In the genomic region with DNA sequence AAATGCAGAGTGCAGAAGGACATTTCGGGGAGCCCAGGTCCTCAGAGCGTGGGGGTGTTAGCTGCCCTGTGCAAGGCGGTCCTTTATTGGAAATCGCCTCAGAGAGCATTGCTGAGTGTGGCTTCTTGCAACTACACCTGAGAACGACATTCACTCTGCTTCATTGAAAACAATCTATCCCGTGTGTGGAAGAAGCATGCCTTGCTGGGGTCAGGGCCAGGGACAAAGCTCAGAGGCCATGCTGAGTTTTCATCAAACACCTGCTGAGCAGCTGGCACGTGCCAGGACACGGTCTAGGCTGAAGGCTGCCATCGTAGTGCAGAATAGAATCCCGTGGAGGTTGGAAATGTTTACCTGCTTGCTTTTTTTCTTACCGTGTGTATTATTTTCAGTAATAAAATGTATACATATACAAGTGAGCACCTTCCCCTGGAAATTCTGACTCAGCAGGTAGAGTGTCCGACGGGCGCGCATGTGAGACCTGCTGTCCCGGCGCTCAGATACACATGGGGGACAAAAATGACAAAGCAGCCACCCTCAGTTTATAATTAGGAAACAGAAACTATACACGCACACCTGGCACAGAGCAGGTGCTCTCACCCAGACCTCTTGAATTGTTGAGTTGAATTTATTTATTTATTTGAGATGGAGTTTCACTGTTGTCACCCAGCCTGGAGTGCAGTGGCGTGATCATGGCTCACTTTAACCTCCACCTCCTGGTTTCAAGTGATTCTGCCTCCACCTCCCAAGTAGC, we compare ENCODE assay signal across 11 cellular contexts.
A peak's percentile ranks its signal among the peaks of the same experiment; 100 is the strongest.
DNase-seq lines count a peak whose midpoint lies in the region; ATAC-seq, FAIRE-seq and TF ChIP-seq lines count a peak whose summit lies in the region.
"Had no signal": no experiment of that assay in that cellular context is flagged by ENCODE, and none has a peak within 500 bp of the region (broad histone marks: within the 10 kb centered on the region; RNA-seq: fewer than 3 reads in every experiment).

No MANE protein-coding gene starts in this region.

- POLR2A ChIA-PET in GM12878 (lab: Charles Lee), result interaction anchor here (1.2 to 11.0 kb wide), 5 partner anchors 10 to 175 kb away, joined by 4 to 170 read pairs (median 5); no protein-coding TSS in a partner anchor

- TF ChIP-seq RAD21 in GM12878 (IDR thresholded peaks at IDR 0.05; ENCODE audit: insufficient read depth, low read depth, low read length), result no peak

- no peaks in the 10 kb centered on the region for H4K20me1 ChIP-seq in GM12878 (ENCODE audit: control insufficient read depth, insufficient read depth)

- H3K4me2 ChIP-seq in GM12878 (ENCODE audit: control insufficient read depth, insufficient read depth), result peak overlapping the region; percentile 76

- H3K9me3 ChIP-seq in GM12878 (replicated peaks; ENCODE audit: control insufficient read depth, insufficient read depth, low read length), result peaks cover 2% of the 10 kb centered on the region; the same call in 2 of the 3 replicates

- peak; percentile 33 to 79; a peak in 2 of 4 replicates for TF ChIP-seq EP300 in GM12878 (IDR thresholded peaks at IDR 0.05; ENCODE audit: borderline replicate concordance in 1 of 2, control insufficient read depth in 1 of 2, low read depth in 2 of 2, low read length in 2 of 2)

- intact Hi-C loops in GM12878 (cut with micrococcal nuclease; ENCODE audit: unreplicated experiment), result loop anchor here (1.0 to 5.0 kb wide), 6 partner anchors 9 to 869 kb away; no protein-coding TSS in a partner anchor

- no peak for TF ChIP-seq CTCF in GM12878 (IDR thresholded peaks at IDR 0.05 in 2 of 3, conservative IDR thresholded peaks at IDR 0.05 in 1 of 3; ENCODE audit: control insufficient read depth in 2 of 3, extremely low read depth in 1 of 3, insufficient read depth in 1 of 3, low read depth in 3 of 3, low read length in 3 of 3)

- CTCF ChIA-PET in GM12878 (lab: Yijun Ruan, JAX), result interaction anchor here (0.9 to 4.3 kb wide), 14 partner anchors 10 to 247 kb away, joined by 3 to 84 read pairs (median 6); no protein-coding TSS in a partner anchor

- no peak for FAIRE-seq in GM12878 (lab: Jason Lieb, UNC)

- no peak overlapping the region for H3K4me3 ChIP-seq in GM12878
- H3K4me3 ChIP-seq: dorsolateral prefrontal cortex, lung had no signal

- 24% methylated on average over 19 of the region's 19 CpGs for WGBS in GM12878 (ENCODE audit: insufficient coverage, insufficient replicate concordance, low lambda C conversion rate, missing lambda C conversion rate)

- RAD21 ChIA-PET in GM12878 (lab: Charles Lee; ENCODE audit: unreplicated experiment), result interaction anchor here (0.6 to 9.6 kb wide), 23 partner anchors 9 to 246 kb away, joined by 3 to 350 read pairs (median 5); partner anchors contain the start of gene TMEM242

- in situ Hi-C loops in GM12878 (cut with MboI), result loop anchor here (5.0 kb wide), 2 partner anchors 99 to 201 kb away; no protein-coding TSS in a partner anchor

- no peak for TF ChIP-seq POLR2A in GM12878 (IDR thresholded peaks at IDR 0.05; ENCODE audit: low read depth, low read length)

- no peaks in the 10 kb centered on the region for H3K27me3 ChIP-seq in GM12878 (replicated peaks in 1 of 2; ENCODE audit: control insufficient read depth in 2 of 2, insufficient read depth in 2 of 2, low read length in 1 of 2)
- H3K27me3 ChIP-seq: dorsolateral prefrontal cortex had no signal

- no peaks in the 10 kb centered on the region for H3K79me2 ChIP-seq in GM12878 (ENCODE audit: control insufficient read depth, insufficient read depth, low read length)

- SMC1A ChIA-PET in GM12878 (lab: Charles Lee; ENCODE audit: uncharacterized antibody, unreplicated experiment), result interaction anchor here (1.3 to 17.5 kb wide), 13 partner anchors 9 to 238 kb away, joined by 3 to 431 read pairs (median 15); partner anchors contain the start of gene TMEM242

- H3K36me3 ChIP-seq in GM12878 (ENCODE audit: control insufficient read depth in 2 of 2, insufficient read depth in 2 of 2, low read length in 1 of 2), result peaks cover 0 to 1% of the 10 kb centered on the region in 2 experiments; a peak in 1 of 4 replicates

- no peak overlapping the region; the same call in 1 of the 2 replicates for H2AFZ ChIP-seq in GM12878 (ENCODE audit: control insufficient read depth, low read depth, low read length)

- ATAC-seq in GM18502 (IDR thresholded peaks at IDR 0.05; ENCODE audit: poor library complexity, unreplicated experiment) (peak; percentile 24), GM21526 (IDR thresholded peaks at IDR 0.05; ENCODE audit: low FRiP score, unreplicated experiment) (peak; percentile 37), HG03442 (IDR thresholded peaks at IDR 0.05; ENCODE audit: unreplicated experiment) (peak; percentile 12), GM12878 (peak; percentile 30)

- peak overlapping the region; percentile 66 for H3K27ac ChIP-seq in GM12878 (ENCODE audit: control insufficient read depth, insufficient read depth)
- H3K27ac ChIP-seq: dorsolateral prefrontal cortex had no signal

- DNase-seq in GM12878 (ENCODE audit: low read depth, low spot score), result peak; percentile 73
- no peak for DNase-seq in HuH-7 (ENCODE audit: low spot score)
- DNase-seq in LoVo (ENCODE audit: low spot score), result no peak
- DNase-seq in AML-193 (lab: John Stamatoyannopoulos, UW), result no peak
- DNase-seq in kidney tubule cell (ENCODE audit: low spot score), result no peak
- DNase-seq: NCI-H1092 treated with DMSO at 0.1 percent for 48 hours had no signal

- peak overlapping the region; percentile 18; the same call in 1 of the 2 replicates for H3K9ac ChIP-seq in GM12878 (ENCODE audit: control insufficient read depth, insufficient read depth, low read length)

- H3K4me1 ChIP-seq in GM12878 (ENCODE audit: control insufficient read depth, insufficient read depth, low read length), result peaks cover 76% of the 10 kb centered on the region

- no TSS peak for BruUV-seq in GM12878 (replicated peaks; lab: Mats Ljungman, UMichigan)

TF ChIP-seq in GM12878, 131 proteins besides CTCF, POLR2A, EP300 and RAD21 (continues in another document):
- no peak for TF ChIP-seq NFYA (IDR thresholded peaks at IDR 0.05; ENCODE audit: borderline replicate concordance, low read depth, low read length)
- 0 out of 2 replicates have a peak, but pooled peaks have one; percentile 5 for TF ChIP-seq PAX5 (IDR thresholded peaks at IDR 0.05; ENCODE audit: borderline replicate concordance, low read depth, low read length)
- no peak for TF ChIP-seq NRF1 (conservative IDR thresholded peaks at IDR 0.05; ENCODE audit: low read depth, low read length)
- no peak for TF ChIP-seq RFX5 (IDR thresholded peaks at IDR 0.05; ENCODE audit: low read depth, low read length)
- no peak for TF ChIP-seq REST (IDR thresholded peaks at IDR 0.05; ENCODE audit: low read depth, low read length)
- TF ChIP-seq PRDM15 (CRISPR knock-in tag; IDR thresholded peaks at IDR 0.05), result no peak
- TF ChIP-seq POU2F2 (IDR thresholded peaks at IDR 0.05; ENCODE audit: borderline replicate concordance, low read depth, low read length), result no peak
- no peak for TF ChIP-seq TCF7 (IDR thresholded peaks at IDR 0.05; ENCODE audit: borderline replicate concordance)
- TF ChIP-seq CBX5 (IDR thresholded peaks at IDR 0.05; ENCODE audit: low read depth), result no peak
- no peak for TF ChIP-seq IKZF2 (IDR thresholded peaks at IDR 0.05)
